In genomic region chr17:37745801-37746426, GRCh38 we compare ENCODE assay signal across 1 cellular context.
TF ChIP-seq lines count a peak whose summit lies in the region.

No MANE protein-coding gene starts in this region.

TF ChIP-seq in HepG2, 621 proteins besides CTCF, POLR2A, EP300 and RAD21 (continued from another document):
- TF ChIP-seq ZBTB7B (CRISPR knock-in tag; IDR thresholded peaks at IDR 0.05) (no peak), MAX (IDR thresholded peaks at IDR 0.05) (0 out of 2 replicates have a peak, but pooled peaks have one; percentile 13), KDM5B (CRISPR knock-in tag; IDR thresholded peaks at IDR 0.05; ENCODE audit: borderline replicate concordance) (no peak), ZNF317 (CRISPR knock-in tag; IDR thresholded peaks at IDR 0.05) (no peak), ZNF792 (CRISPR knock-in tag; IDR thresholded peaks at IDR 0.05) (no peak), ZNF256 (CRISPR knock-in tag; conservative IDR thresholded peaks at IDR 0.05) (0 out of 2 replicates have a peak, but pooled peaks have one; percentile 12), SOX6 (IDR thresholded peaks at IDR 0.05) (no peak), SOX6 (CRISPR knock-in tag; IDR thresholded peaks at IDR 0.05) (no peak), ZNF496 (CRISPR knock-in tag; IDR thresholded peaks at IDR 0.05; ENCODE audit: insufficient replicate concordance) (no peak), ZNF672 (CRISPR knock-in tag; IDR thresholded peaks at IDR 0.05) (no peak), ZNF713 (CRISPR knock-in tag; IDR thresholded peaks at IDR 0.05) (no peak), BATF2 (CRISPR knock-in tag; IDR thresholded peaks at IDR 0.05) (no peak), ZNF556 (CRISPR knock-in tag; IDR thresholded peaks at IDR 0.05; ENCODE audit: borderline replicate concordance) (no peak), NCOA5 (CRISPR knock-in tag; IDR thresholded peaks at IDR 0.05) (no peak), HMG20B (CRISPR knock-in tag; conservative IDR thresholded peaks at IDR 0.05) (no peak), HMGXB4 (CRISPR knock-in tag; IDR thresholded peaks at IDR 0.05; ENCODE audit: borderline replicate concordance in 1 of 2, low read depth in 1 of 2) (0 out of 4 replicates have a peak, but pooled peaks of 1 of the 2 experiments have one; percentile 6), LBX2 (CRISPR knock-in tag; IDR thresholded peaks at IDR 0.05; ENCODE audit: borderline replicate concordance) (no peak), ZFY (CRISPR knock-in tag; IDR thresholded peaks at IDR 0.05) (0 out of 2 replicates have a peak, but pooled peaks have one; percentile 1), ZNF251 (CRISPR knock-in tag; IDR thresholded peaks at IDR 0.05) (no peak), YEATS2 (CRISPR knock-in tag; IDR thresholded peaks at IDR 0.05; ENCODE audit: borderline replicate concordance) (no peak), KLF13 (CRISPR knock-in tag; IDR thresholded peaks at IDR 0.05) (no peak), ZNF143 (CRISPR knock-in tag; IDR thresholded peaks at IDR 0.05) (no peak), ZNF234 (CRISPR knock-in tag; conservative IDR thresholded peaks at IDR 0.05) (no peak), RXRB (CRISPR knock-in tag; IDR thresholded peaks at IDR 0.05; ENCODE audit: borderline replicate concordance) (no peak), CERS6 (CRISPR knock-in tag; IDR thresholded peaks at IDR 0.05) (no peak), TFE3 (CRISPR knock-in tag; IDR thresholded peaks at IDR 0.05) (no peak), ZZZ3 (CRISPR knock-in tag; IDR thresholded peaks at IDR 0.05; ENCODE audit: borderline replicate concordance) (no peak), FOXO4 (CRISPR knock-in tag; conservative IDR thresholded peaks at IDR 0.05) (no peak), ZNF687 (CRISPR knock-in tag; IDR thresholded peaks at IDR 0.05) (peak; percentile 65; the same call in 1 of the 2 replicates), FOXM1 (CRISPR knock-in tag; IDR thresholded peaks at IDR 0.05) (no peak), HOXA7 (CRISPR knock-in tag; IDR thresholded peaks at IDR 0.05) (no peak), MTF1 (CRISPR knock-in tag; IDR thresholded peaks at IDR 0.05) (no peak), ZNF674 (CRISPR knock-in tag; IDR thresholded peaks at IDR 0.05; ENCODE audit: low read depth) (no peak), MNT (IDR thresholded peaks at IDR 0.05) (no peak), ZNF180 (CRISPR knock-in tag; IDR thresholded peaks at IDR 0.05; ENCODE audit: borderline replicate concordance, low read depth) (no peak), ZFP62 (CRISPR knock-in tag; IDR thresholded peaks at IDR 0.05) (no peak), WIZ (CRISPR knock-in tag; IDR thresholded peaks at IDR 0.05) (no peak), ZNF224 (CRISPR knock-in tag; IDR thresholded peaks at IDR 0.05) (no peak), ZFYVE20 (CRISPR knock-in tag; IDR thresholded peaks at IDR 0.05; ENCODE audit: borderline replicate concordance, low read depth) (no peak), TBX2 (CRISPR knock-in tag; IDR thresholded peaks at IDR 0.05; ENCODE audit: borderline replicate concordance) (no peak), ZBTB25 (CRISPR knock-in tag; IDR thresholded peaks at IDR 0.05) (no peak), ZNF343 (CRISPR knock-in tag; IDR thresholded peaks at IDR 0.05) (no peak), ARNT2 (CRISPR knock-in tag; IDR thresholded peaks at IDR 0.05; ENCODE audit: low read depth) (no peak), ZNF383 (CRISPR knock-in tag; IDR thresholded peaks at IDR 0.05; ENCODE audit: borderline replicate concordance) (no peak), NFKB2 (CRISPR knock-in tag; IDR thresholded peaks at IDR 0.05; ENCODE audit: borderline replicate concordance) (no peak), THAP9 (CRISPR knock-in tag; IDR thresholded peaks at IDR 0.05; ENCODE audit: borderline replicate concordance) (no peak), ZNF576 (CRISPR knock-in tag; IDR thresholded peaks at IDR 0.05) (peak; percentile 82; the same call in 1 of the 2 replicates), TMF1 (CRISPR knock-in tag; IDR thresholded peaks at IDR 0.05; ENCODE audit: low read depth) (no peak), POLR2AphosphoS5 (IDR thresholded peaks at IDR 0.05; ENCODE audit: low read depth, low read length) (no peak)
